1 cellular context compared by ENCODE assay signal in genomic region chr17:30173649-30174048, GRCh38.
TF ChIP-seq lines count a peak whose summit lies in the region.

No MANE protein-coding gene starts in this region.

TF ChIP-seq in GM23338, 12 proteins besides CTCF, POLR2A, EP300 and RAD21 (continued from another document):
- TF ChIP-seq ZNF462 (CRISPR knock-in tag; IDR thresholded peaks at IDR 0.05): no peak
- no peak for TF ChIP-seq ETS1 (IDR thresholded peaks at IDR 0.05)
- no peak for TF ChIP-seq EZH2 (IDR thresholded peaks at IDR 0.05; ENCODE audit: low read depth, unreplicated experiment)
- TF ChIP-seq ZNF331 (CRISPR knock-in tag; IDR thresholded peaks at IDR 0.05; ENCODE audit: low read depth): no peak
- TF ChIP-seq JUNB (IDR thresholded peaks at IDR 0.05; ENCODE audit: unreplicated experiment): no peak
TF ChIP-seq in GM23338: peak in this region for 0.
